Comparison of ENCODE assay signal across 1 cellular context in genomic region chr11:119030329-119031047, GRCh38.
A peak's percentile ranks its signal among the peaks of the same experiment; 100 is the strongest.
TF ChIP-seq lines count a peak whose summit lies in the region.

Gene SLC37A4 (minus strand): TSS chr11:119030877.

TF ChIP-seq in HepG2, 621 proteins besides CTCF, POLR2A, EP300 and RAD21 (continued from another document and continues in another):
- TF ChIP-seq, protein P1, sequence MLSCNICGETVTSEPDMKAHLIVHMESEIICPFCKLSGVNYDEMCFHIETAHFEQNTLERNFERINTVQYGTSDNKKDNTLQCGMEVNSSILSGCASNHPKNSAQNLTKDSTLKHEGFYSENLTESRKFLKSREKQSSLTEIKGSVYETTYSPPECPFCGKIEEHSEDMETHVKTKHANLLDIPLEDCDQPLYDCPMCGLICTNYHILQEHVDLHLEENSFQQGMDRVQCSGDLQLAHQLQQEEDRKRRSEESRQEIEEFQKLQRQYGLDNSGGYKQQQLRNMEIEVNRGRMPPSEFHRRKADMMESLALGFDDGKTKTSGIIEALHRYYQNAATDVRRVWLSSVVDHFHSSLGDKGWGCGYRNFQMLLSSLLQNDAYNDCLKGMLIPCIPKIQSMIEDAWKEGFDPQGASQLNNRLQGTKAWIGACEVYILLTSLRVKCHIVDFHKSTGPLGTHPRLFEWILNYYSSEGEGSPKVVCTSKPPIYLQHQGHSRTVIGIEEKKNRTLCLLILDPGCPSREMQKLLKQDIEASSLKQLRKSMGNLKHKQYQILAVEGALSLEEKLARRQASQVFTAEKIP (CRISPR knock-in tag; IDR thresholded peaks at IDR 0.05; ENCODE audit: borderline replicate concordance): no peak
- TF ChIP-seq IRX3 (CRISPR knock-in tag; IDR thresholded peaks at IDR 0.05; ENCODE audit: borderline replicate concordance, low read depth): no peak
- TF ChIP-seq ZNF713 (CRISPR knock-in tag; IDR thresholded peaks at IDR 0.05): 0 out of 2 replicates have a peak, but pooled peaks have one; percentile 41
- 0 out of 2 replicates have a peak, but pooled peaks have one; percentile 22 for TF ChIP-seq ZNF101 (CRISPR knock-in tag; IDR thresholded peaks at IDR 0.05; ENCODE audit: borderline replicate concordance, low read depth)
- TF ChIP-seq RFXANK (CRISPR knock-in tag; IDR thresholded peaks at IDR 0.05): no peak
- peak; percentile 84 for TF ChIP-seq ZIK1 (CRISPR knock-in tag; IDR thresholded peaks at IDR 0.05; ENCODE audit: borderline replicate concordance, low read depth)
- peak; percentile 53 for TF ChIP-seq ETV5 (CRISPR knock-in tag; IDR thresholded peaks at IDR 0.05; ENCODE audit: borderline replicate concordance)
- TF ChIP-seq ZNF282 (IDR thresholded peaks at IDR 0.05; ENCODE audit: partially characterized antibody): no peak
- TF ChIP-seq NBN (conservative IDR thresholded peaks at IDR 0.05): no peak
- no peak for TF ChIP-seq PBX3 (CRISPR knock-in tag; IDR thresholded peaks at IDR 0.05; ENCODE audit: borderline replicate concordance)
- no peak for TF ChIP-seq MEIS1 (CRISPR knock-in tag; IDR thresholded peaks at IDR 0.05; ENCODE audit: borderline replicate concordance)
- no peak for TF ChIP-seq FOXA1 (IDR thresholded peaks at IDR 0.05)
- TF ChIP-seq FOXA1 (CRISPR knock-in tag; IDR thresholded peaks at IDR 0.05): 0 out of 2 replicates have a peak, but pooled peaks have one; percentile 16
- TF ChIP-seq ZNF512B (CRISPR knock-in tag; IDR thresholded peaks at IDR 0.05; ENCODE audit: borderline replicate concordance): no peak
- TF ChIP-seq ONECUT2 (CRISPR knock-in tag; IDR thresholded peaks at IDR 0.05): no peak; the same call in 1 of the 2 replicates
- TF ChIP-seq IKZF4 (CRISPR knock-in tag; IDR thresholded peaks at IDR 0.05; ENCODE audit: borderline replicate concordance, low read depth, not compliant biosample characterization): peak; percentile 29
- TF ChIP-seq, protein P2, sequence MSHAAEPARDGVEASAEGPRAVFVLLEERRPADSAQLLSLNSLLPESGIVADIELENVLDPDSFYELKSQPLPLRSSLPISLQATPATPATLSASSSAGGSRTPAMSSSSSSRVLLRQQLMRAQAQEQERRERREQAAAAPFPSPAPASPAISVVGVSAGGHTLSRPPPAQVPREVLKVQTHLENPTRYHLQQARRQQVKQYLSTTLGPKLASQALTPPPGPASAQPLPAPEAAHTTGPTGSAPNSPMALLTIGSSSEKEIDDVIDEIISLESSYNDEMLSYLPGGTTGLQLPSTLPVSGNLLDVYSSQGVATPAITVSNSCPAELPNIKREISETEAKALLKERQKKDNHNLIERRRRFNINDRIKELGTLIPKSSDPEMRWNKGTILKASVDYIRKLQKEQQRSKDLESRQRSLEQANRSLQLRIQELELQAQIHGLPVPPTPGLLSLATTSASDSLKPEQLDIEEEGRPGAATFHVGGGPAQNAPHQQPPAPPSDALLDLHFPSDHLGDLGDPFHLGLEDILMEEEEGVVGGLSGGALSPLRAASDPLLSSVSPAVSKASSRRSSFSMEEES (CRISPR knock-in tag; IDR thresholded peaks at IDR 0.05): peak; percentile 93
- TF ChIP-seq KDM3A (CRISPR knock-in tag; IDR thresholded peaks at IDR 0.05; ENCODE audit: low read depth): peak; percentile 75; the same call in 1 of the 2 replicates
- TF ChIP-seq HES4 (CRISPR knock-in tag; IDR thresholded peaks at IDR 0.05; ENCODE audit: borderline replicate concordance): peak; percentile 64; the same call in 1 of the 2 replicates
- no peak for TF ChIP-seq USF2 (IDR thresholded peaks at IDR 0.05; ENCODE audit: low read depth, low read length)
- 0 out of 2 replicates have a peak, but pooled peaks have one; percentile 58 for TF ChIP-seq USF2 (CRISPR knock-in tag; IDR thresholded peaks at IDR 0.05; ENCODE audit: borderline replicate concordance)
- 0 out of 2 replicates have a peak, but pooled peaks have one; percentile 31 for TF ChIP-seq ZNF607 (CRISPR knock-in tag; IDR thresholded peaks at IDR 0.05; ENCODE audit: borderline replicate concordance)
- TF ChIP-seq ZNF331 (CRISPR knock-in tag; IDR thresholded peaks at IDR 0.05): peak; percentile 89
- no peak for TF ChIP-seq SMARCE1 (IDR thresholded peaks at IDR 0.05; ENCODE audit: borderline replicate concordance)
- peak; percentile 53; the same call in 1 of the 2 replicates for TF ChIP-seq ZNF362 (CRISPR knock-in tag; IDR thresholded peaks at IDR 0.05; ENCODE audit: borderline replicate concordance)
- TF ChIP-seq ZNF431 (CRISPR knock-in tag; IDR thresholded peaks at IDR 0.05; ENCODE audit: borderline replicate concordance, low read depth): no peak
- peak; percentile 90; the same call in 1 of the 2 replicates for TF ChIP-seq ZNF138 (CRISPR knock-in tag; IDR thresholded peaks at IDR 0.05; ENCODE audit: low read depth)
- TF ChIP-seq RARG (CRISPR knock-in tag; IDR thresholded peaks at IDR 0.05; ENCODE audit: low read depth): no peak
- TF ChIP-seq ZFYVE20 (CRISPR knock-in tag; IDR thresholded peaks at IDR 0.05; ENCODE audit: borderline replicate concordance, low read depth): no peak
- TF ChIP-seq, protein P3, sequence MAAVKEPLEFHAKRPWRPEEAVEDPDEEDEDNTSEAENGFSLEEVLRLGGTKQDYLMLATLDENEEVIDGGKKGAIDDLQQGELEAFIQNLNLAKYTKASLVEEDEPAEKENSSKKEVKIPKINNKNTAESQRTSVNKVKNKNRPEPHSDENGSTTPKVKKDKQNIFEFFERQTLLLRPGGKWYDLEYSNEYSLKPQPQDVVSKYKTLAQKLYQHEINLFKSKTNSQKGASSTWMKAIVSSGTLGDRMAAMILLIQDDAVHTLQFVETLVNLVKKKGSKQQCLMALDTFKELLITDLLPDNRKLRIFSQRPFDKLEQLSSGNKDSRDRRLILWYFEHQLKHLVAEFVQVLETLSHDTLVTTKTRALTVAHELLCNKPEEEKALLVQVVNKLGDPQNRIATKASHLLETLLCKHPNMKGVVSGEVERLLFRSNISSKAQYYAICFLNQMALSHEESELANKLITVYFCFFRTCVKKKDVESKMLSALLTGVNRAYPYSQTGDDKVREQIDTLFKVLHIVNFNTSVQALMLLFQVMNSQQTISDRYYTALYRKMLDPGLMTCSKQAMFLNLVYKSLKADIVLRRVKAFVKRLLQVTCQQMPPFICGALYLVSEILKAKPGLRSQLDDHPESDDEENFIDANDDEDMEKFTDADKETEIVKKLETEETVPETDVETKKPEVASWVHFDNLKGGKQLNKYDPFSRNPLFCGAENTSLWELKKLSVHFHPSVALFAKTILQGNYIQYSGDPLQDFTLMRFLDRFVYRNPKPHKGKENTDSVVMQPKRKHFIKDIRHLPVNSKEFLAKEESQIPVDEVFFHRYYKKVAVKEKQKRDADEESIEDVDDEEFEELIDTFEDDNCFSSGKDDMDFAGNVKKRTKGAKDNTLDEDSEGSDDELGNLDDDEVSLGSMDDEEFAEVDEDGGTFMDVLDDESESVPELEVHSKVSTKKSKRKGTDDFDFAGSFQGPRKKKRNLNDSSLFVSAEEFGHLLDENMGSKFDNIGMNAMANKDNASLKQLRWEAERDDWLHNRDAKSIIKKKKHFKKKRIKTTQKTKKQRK (IDR thresholded peaks at IDR 0.05; ENCODE audit: low read length): no peak
- no peak for TF ChIP-seq FOXP1 (IDR thresholded peaks at IDR 0.05)
- TF ChIP-seq FOXP1 (CRISPR knock-in tag; IDR thresholded peaks at IDR 0.05): no peak
- TF ChIP-seq SMYD3 (CRISPR knock-in tag; IDR thresholded peaks at IDR 0.05): peak; percentile 74; the same call in 1 of the 2 replicates
- no peak for TF ChIP-seq CHD4 (IDR thresholded peaks at IDR 0.05; ENCODE audit: borderline replicate concordance, low read length)
- TF ChIP-seq CHCHD3 (CRISPR knock-in tag; IDR thresholded peaks at IDR 0.05): no peak
- TF ChIP-seq RXRB (CRISPR knock-in tag; IDR thresholded peaks at IDR 0.05; ENCODE audit: borderline replicate concordance): 0 out of 2 replicates have a peak, but pooled peaks have one; percentile 75
- TF ChIP-seq GZF1 (CRISPR knock-in tag; IDR thresholded peaks at IDR 0.05): no peak
- TF ChIP-seq, protein P4, sequence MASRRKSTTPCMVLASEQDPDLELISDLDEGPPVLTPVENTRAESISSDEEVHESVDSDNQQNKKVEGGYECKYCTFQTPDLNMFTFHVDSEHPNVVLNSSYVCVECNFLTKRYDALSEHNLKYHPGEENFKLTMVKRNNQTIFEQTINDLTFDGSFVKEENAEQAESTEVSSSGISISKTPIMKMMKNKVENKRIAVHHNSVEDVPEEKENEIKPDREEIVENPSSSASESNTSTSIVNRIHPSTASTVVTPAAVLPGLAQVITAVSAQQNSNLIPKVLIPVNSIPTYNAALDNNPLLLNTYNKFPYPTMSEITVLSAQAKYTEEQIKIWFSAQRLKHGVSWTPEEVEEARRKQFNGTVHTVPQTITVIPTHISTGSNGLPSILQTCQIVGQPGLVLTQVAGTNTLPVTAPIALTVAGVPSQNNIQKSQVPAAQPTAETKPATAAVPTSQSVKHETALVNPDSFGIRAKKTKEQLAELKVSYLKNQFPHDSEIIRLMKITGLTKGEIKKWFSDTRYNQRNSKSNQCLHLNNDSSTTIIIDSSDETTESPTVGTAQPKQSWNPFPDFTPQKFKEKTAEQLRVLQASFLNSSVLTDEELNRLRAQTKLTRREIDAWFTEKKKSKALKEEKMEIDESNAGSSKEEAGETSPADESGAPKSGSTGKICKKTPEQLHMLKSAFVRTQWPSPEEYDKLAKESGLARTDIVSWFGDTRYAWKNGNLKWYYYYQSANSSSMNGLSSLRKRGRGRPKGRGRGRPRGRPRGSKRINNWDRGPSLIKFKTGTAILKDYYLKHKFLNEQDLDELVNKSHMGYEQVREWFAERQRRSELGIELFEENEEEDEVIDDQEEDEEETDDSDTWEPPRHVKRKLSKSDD (CRISPR knock-in tag; IDR thresholded peaks at IDR 0.05; ENCODE audit: low read depth): peak; percentile 62; the same call in 1 of the 2 replicates
- peak; percentile 55 for TF ChIP-seq BCL6 (CRISPR knock-in tag; IDR thresholded peaks at IDR 0.05)
- TF ChIP-seq ZNF496 (CRISPR knock-in tag; IDR thresholded peaks at IDR 0.05; ENCODE audit: insufficient replicate concordance): no peak
- TF ChIP-seq SIX1 (CRISPR knock-in tag; IDR thresholded peaks at IDR 0.05; ENCODE audit: borderline replicate concordance): peak; percentile 50; the same call in 1 of the 2 replicates
- no peak for TF ChIP-seq NFE2L1 (CRISPR knock-in tag; IDR thresholded peaks at IDR 0.05; ENCODE audit: borderline replicate concordance)
- peak; percentile 83 for TF ChIP-seq ZNF232 (CRISPR knock-in tag; IDR thresholded peaks at IDR 0.05; ENCODE audit: borderline replicate concordance)
- no peak for TF ChIP-seq ZNF737 (CRISPR knock-in tag; IDR thresholded peaks at IDR 0.05; ENCODE audit: borderline replicate concordance)
- TF ChIP-seq ZNF260 (CRISPR knock-in tag; IDR thresholded peaks at IDR 0.05; ENCODE audit: borderline replicate concordance, low read depth): no peak
- peak; percentile 84; the same call in 1 of the 2 replicates for TF ChIP-seq ZNF878 (CRISPR knock-in tag; IDR thresholded peaks at IDR 0.05)
- peak; percentile 31; the same call in 1 of the 2 replicates for TF ChIP-seq HMG20A (CRISPR knock-in tag; IDR thresholded peaks at IDR 0.05; ENCODE audit: borderline replicate concordance)
- 0 out of 2 replicates have a peak, but pooled peaks have one; percentile 34 for TF ChIP-seq SMAD1 (CRISPR knock-in tag; IDR thresholded peaks at IDR 0.05; ENCODE audit: borderline replicate concordance, low read depth)
- peak; percentile 72 for TF ChIP-seq NAIF1 (CRISPR knock-in tag; IDR thresholded peaks at IDR 0.05; ENCODE audit: borderline replicate concordance)
- peak; percentile 28; the same call in 1 of the 2 replicates for TF ChIP-seq ZFY (CRISPR knock-in tag; IDR thresholded peaks at IDR 0.05)
- no peak for TF ChIP-seq HMGA1 (CRISPR knock-in tag; conservative IDR thresholded peaks at IDR 0.05)
